In the genomic region with DNA sequence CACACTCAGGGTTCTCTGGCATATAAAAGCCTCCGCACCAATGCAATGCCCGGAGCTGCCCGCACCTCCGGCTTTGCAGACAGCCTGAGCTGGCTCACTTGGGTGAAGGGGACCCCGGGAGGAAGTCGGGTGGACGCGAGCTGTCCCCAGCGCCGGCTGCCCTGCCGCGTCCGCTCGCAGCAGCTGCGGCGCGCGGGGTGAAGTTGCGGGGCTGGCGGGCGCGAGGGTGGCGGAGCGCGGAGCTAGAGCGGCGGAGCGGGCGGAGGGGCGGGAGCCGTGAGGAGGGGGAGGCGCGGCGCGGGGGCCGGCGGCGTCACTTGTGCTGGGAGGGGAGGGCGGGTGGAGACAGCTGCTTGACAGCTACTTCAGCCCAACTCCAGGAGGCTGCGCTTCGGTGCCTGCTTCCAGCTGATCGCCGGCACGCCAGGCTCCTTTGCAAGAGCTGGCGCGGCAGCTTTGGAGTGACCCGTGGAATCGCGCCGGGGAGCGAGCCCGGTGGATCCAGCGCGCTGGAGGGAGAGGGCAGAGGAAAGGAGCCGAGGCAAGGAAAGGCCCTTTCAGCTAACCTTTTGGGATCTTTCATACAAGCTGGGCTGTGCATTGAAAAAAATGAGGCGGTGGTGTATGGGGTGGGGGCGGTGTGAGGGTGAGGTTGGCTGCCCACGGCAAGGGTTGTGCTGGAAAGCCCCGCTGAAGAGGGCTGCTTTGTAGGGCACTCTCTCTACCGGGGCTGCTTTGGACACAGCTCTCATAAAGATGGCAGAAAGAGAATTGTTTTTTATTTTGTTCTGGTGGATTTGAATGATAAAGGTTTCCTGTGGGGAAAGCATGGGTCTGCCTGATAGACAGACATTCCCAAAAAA, we compare ENCODE assay signal across 8 cellular contexts. TPM values are rescaled to one million over a fixed set of nuclear protein-coding genes. Genes with fewer than 3 reads are reported as not detected.
A peak's percentile ranks its signal among the peaks of the same experiment; 100 is the strongest.
DNase-seq lines count a peak whose midpoint lies in the region; ATAC-seq and TF ChIP-seq lines count a peak whose summit lies in the region.

No MANE protein-coding gene starts in this region.

- WGBS in mesodermal cell (ENCODE audit: insufficient coverage in 2 of 2), 2 experiments, result 1% methylated on average over 20 to 39 of the region's 60 CpGs

- no peaks in the 10 kb centered on the region for H3K36me3 ChIP-seq in mesodermal cell (ENCODE audit: control insufficient read depth, insufficient read depth, low read length)

- no peak for TF ChIP-seq CTCF in AG10803 (conservative IDR thresholded peaks at IDR 0.05; ENCODE audit: low read length)
- TF ChIP-seq CTCF in endothelial cell (IDR thresholded peaks at IDR 0.05; ENCODE audit: unreplicated experiment), result no peak

- POLR2A ChIA-PET in activated CD4-positive, alpha-beta memory T cell treated with anti-CD3 and anti-CD28 coated beads, Interleukin-2, amount 10 ng/mL, durations not matched to agents 7 days and 5 days (lab: Charles Lee), result interaction anchor here (0.8 to 7.4 kb wide), 20 partner anchors 8 to 136 kb away, joined by 3 to 104 read pairs (median 18); a partner anchor contains a TSS

- peaks cover 89% of the 10 kb centered on the region for H3K4me1 Mint-ChIP-seq in activated CD4-positive, alpha-beta memory T cell treated with anti-CD3 and anti-CD28 coated beads, Interleukin-2, amount 10 ng/mL, durations not matched to agents 7 days and 5 days
- peaks cover 20% of the 10 kb centered on the region for H3K4me1 Mint-ChIP-seq in endothelial cell (ENCODE audit: unreplicated experiment)

- peak; percentile 32 for ATAC-seq in GM21526 (IDR thresholded peaks at IDR 0.05; ENCODE audit: low FRiP score, unreplicated experiment)
- peak; percentile 17 for ATAC-seq in stimulated activated naive CD8-positive, alpha-beta T cell treated with anti-CD3 and anti-CD28 coated beads, Interleukin-15, Interleukin-2, amounts not matched to agents 100 U/mL and 50 U/mL, for 24 hours

- H3K27me3 Mint-ChIP-seq in activated CD4-positive, alpha-beta memory T cell treated with anti-CD3 and anti-CD28 coated beads, Interleukin-2, amount 10 ng/mL, durations not matched to agents 7 days and 5 days, result no peaks in the 10 kb centered on the region
- peaks cover 24% of the 10 kb centered on the region for H3K27me3 Mint-ChIP-seq in endothelial cell (ENCODE audit: unreplicated experiment)

- H3K36me3 Mint-ChIP-seq in activated CD4-positive, alpha-beta memory T cell treated with anti-CD3 and anti-CD28 coated beads, Interleukin-2, amount 10 ng/mL, durations not matched to agents 7 days and 5 days (ENCODE audit: low read depth), result peaks cover 93% of the 10 kb centered on the region
- no peaks in the 10 kb centered on the region for H3K36me3 Mint-ChIP-seq in endothelial cell (ENCODE audit: low read depth, unreplicated experiment)

- DNase-seq in AG10803 (ENCODE audit: low read depth), result peak; percentile 53
- DNase-seq in NCI-H1930 (lab: John Stamatoyannopoulos, UW), result peak; percentile 11 to 41
- DNase-seq in activated CD4-positive, alpha-beta memory T cell treated with anti-CD3 and anti-CD28 coated beads, Interleukin-2, amount 10 ng/mL, durations not matched to agents 7 days and 5 days, result peak; percentile 46
- DNase-seq in endothelial cell (ENCODE audit: low spot score), result peak; percentile 36
- DNase-seq in stimulated activated naive CD8-positive, alpha-beta T cell treated with anti-CD3 and anti-CD28 coated beads, Interleukin-15, Interleukin-2, amounts not matched to agents 100 U/mL and 50 U/mL, for 24 hours, result peak; percentile 60
- DNase-seq in T1000 (lab: John Stamatoyannopoulos, UW), result no peak

- no peaks in the 10 kb centered on the region for H3K4me1 ChIP-seq in mesodermal cell (ENCODE audit: control insufficient read depth, insufficient read depth, low read length, poor library complexity, severe bottlenecking)

- CTCF ChIA-PET in activated CD4-positive, alpha-beta memory T cell treated with anti-CD3 and anti-CD28 coated beads, Interleukin-2, amount 10 ng/mL, durations not matched to agents 7 days and 5 days (lab: Charles Lee), result interaction anchor here (0.9 to 6.7 kb wide), 9 partner anchors 9 to 131 kb away, joined by 4 to 73 read pairs (median 10); a partner anchor contains a TSS

- H3K4me3 ChIP-seq in AG10803 (ENCODE audit: low read length) (peak overlapping the region; percentile 68), mesodermal cell (ENCODE audit: extremely low read depth, insufficient read depth, low read length, poor library complexity, severe bottlenecking) (peak overlapping the region; percentile 51)

- H3K9me3 ChIP-seq in mesodermal cell (ENCODE audit: control insufficient read depth, low read length), result no peaks in the 10 kb centered on the region

- H3K9me3 Mint-ChIP-seq in activated CD4-positive, alpha-beta memory T cell treated with anti-CD3 and anti-CD28 coated beads, Interleukin-2, amount 10 ng/mL, durations not matched to agents 7 days and 5 days, result no peaks in the 10 kb centered on the region
- no peaks in the 10 kb centered on the region for H3K9me3 Mint-ChIP-seq in endothelial cell (ENCODE audit: unreplicated experiment)

- H3K4me3 Mint-ChIP-seq in activated CD4-positive, alpha-beta memory T cell treated with anti-CD3 and anti-CD28 coated beads, Interleukin-2, amount 10 ng/mL, durations not matched to agents 7 days and 5 days, result peak overlapping the region; percentile 76
- H3K4me3 Mint-ChIP-seq in endothelial cell (ENCODE audit: unreplicated experiment), result peak overlapping the region; percentile 93

- H3K27ac Mint-ChIP-seq in activated CD4-positive, alpha-beta memory T cell treated with anti-CD3 and anti-CD28 coated beads, Interleukin-2, amount 10 ng/mL, durations not matched to agents 7 days and 5 days, result peak overlapping the region; percentile 79
- no peak overlapping the region for H3K27ac Mint-ChIP-seq in endothelial cell (ENCODE audit: unreplicated experiment)

- H3K27ac ChIP-seq in mesodermal cell (ENCODE audit: low read depth, low read length, severe bottlenecking), result no peak overlapping the region

RNA-seq across cellular contexts. Expression of a gene that starts 24.7 kb away (rescaled TPM):
- total RNA-seq in activated CD4-positive, alpha-beta memory T cell treated with anti-CD3 and anti-CD28 coated beads, Interleukin-2, amount 10 ng/mL, durations not matched to agents 7 days and 5 days, result 100 to 1,000 TPM; 234 to 240 TPM
- 1.1 TPM for total RNA-seq in endothelial cell (ENCODE audit: unreplicated experiment)
- 6.1 TPM for polyA plus RNA-seq in mesodermal cell (2013, experiment 1 of 2)
- 6.3 TPM for polyA plus RNA-seq in mesodermal cell (2013, experiment 2 of 2)

Comparison
In these comparisons a context has a peak if more than half of its experiments do, and no peak if none do; other contexts are left out.
1. RNA of a gene that starts 24.7 kb away (total RNA-seq): 234 to 240 TPM in activated CD4-positive, alpha-beta memory T cell treated with anti-CD3 and anti-CD28 coated beads, Interleukin-2, amount 10 ng/mL, durations not matched to agents 7 days and 5 days; 1.1 TPM in endothelial cell (single experiment); every median in the first group is over 100 times any median in the second.